ENCODE assay signal across 34 cellular contexts in the genomic region with DNA sequence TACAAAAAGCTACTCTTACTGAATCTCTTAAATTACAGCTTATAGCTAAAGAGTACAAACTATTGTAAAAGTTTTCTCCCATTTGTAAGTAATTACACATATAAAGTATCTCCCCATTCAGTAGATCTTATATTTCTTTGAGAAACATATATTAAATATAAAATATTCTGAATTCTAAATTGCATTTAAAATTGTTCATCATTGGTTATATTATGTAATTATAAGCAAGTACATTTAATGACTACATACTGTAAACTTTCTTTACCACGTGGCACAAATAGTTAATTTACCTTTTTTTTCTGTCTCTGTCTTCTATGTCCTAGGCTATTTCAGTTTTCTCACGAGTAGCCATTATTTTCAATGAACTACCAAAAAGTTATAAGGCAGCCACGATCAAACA.
"Had no signal": no experiment of that assay in that cellular context is flagged by ENCODE, and none has a peak within 500 bp of the region (broad histone marks: within the 10 kb centered on the region; RNA-seq: fewer than 3 reads in every experiment).

No MANE protein-coding gene starts in this region.

- H3K4me3 Mint-ChIP-seq: activated B cell treated with CpG ODN at 0.5 μM for 24 hours; activated CD4-positive, alpha-beta memory T cell treated with anti-CD3 and anti-CD28 coated beads for 36 hours; activated CD4-positive, alpha-beta memory T cell treated with anti-CD3 and anti-CD28 coated beads, Interleukin-2, amount 10 ng/mL, durations not matched to agents 7 days and 5 days; activated CD4-positive, alpha-beta T cell treated with anti-CD3 and anti-CD28 coated beads for 36 hours; activated CD4-positive, alpha-beta T cell treated with anti-CD3 and anti-CD28 coated beads, Interleukin-2, amount 10 ng/mL, durations not matched to agents 24 days and 14 days; activated CD4-positive, alpha-beta T cell treated with anti-CD3 and anti-CD28 coated beads, Interleukin-2, amount 10 ng/mL, durations not matched to agents 7 days and 5 days; activated CD8-positive, alpha-beta memory T cell treated with anti-CD3 and anti-CD28 coated beads, Interleukin-2, amount 10 ng/mL, durations not matched to agents 7 days and 5 days; activated CD8-positive, alpha-beta T cell treated with anti-CD3 and anti-CD28 coated beads for 36 hours; activated CD8-positive, alpha-beta T cell treated with anti-CD3 and anti-CD28 coated beads, Interleukin-2, amount 10 ng/mL, durations not matched to agents 7 days and 5 days; T-helper 1 cell treated with Interleukin-12 subunit alpha and Interleukin-12 subunit beta and Interleukin-4 antibody, amounts not matched to agents 30 μg/mL and 1 μg/mL, for 36 hours; T-helper 17 cell; T-helper 2 cell treated with Interferon-gamma antibody and Interleukin-4, amounts not matched to agents 5 μg/mL and 100 μg/mL, for 36 hours; WTC11 had no signal

- H3K27ac Mint-ChIP-seq: activated B cell treated with CpG ODN at 0.5 μM for 24 hours; activated CD4-positive, alpha-beta memory T cell treated with anti-CD3 and anti-CD28 coated beads for 36 hours; activated CD4-positive, alpha-beta memory T cell treated with anti-CD3 and anti-CD28 coated beads, Interleukin-2, amount 10 ng/mL, durations not matched to agents 7 days and 5 days; activated CD4-positive, alpha-beta T cell treated with anti-CD3 and anti-CD28 coated beads for 36 hours; activated CD4-positive, alpha-beta T cell treated with anti-CD3 and anti-CD28 coated beads, Interleukin-2, amount 10 ng/mL, durations not matched to agents 24 days and 14 days; activated CD4-positive, alpha-beta T cell treated with anti-CD3 and anti-CD28 coated beads, Interleukin-2, amount 10 ng/mL, durations not matched to agents 7 days and 5 days; activated CD8-positive, alpha-beta memory T cell treated with anti-CD3 and anti-CD28 coated beads, Interleukin-2, amount 10 ng/mL, durations not matched to agents 7 days and 5 days; activated CD8-positive, alpha-beta T cell treated with anti-CD3 and anti-CD28 coated beads for 36 hours; activated CD8-positive, alpha-beta T cell treated with anti-CD3 and anti-CD28 coated beads, Interleukin-2, amount 10 ng/mL, durations not matched to agents 7 days and 5 days; T-helper 1 cell treated with Interleukin-12 subunit alpha and Interleukin-12 subunit beta and Interleukin-4 antibody, amounts not matched to agents 30 μg/mL and 1 μg/mL, for 36 hours; T-helper 17 cell; T-helper 2 cell treated with Interferon-gamma antibody and Interleukin-4, amounts not matched to agents 5 μg/mL and 100 μg/mL, for 36 hours; WTC11 had no signal

- H3K36me3 Mint-ChIP-seq: activated CD4-positive, alpha-beta memory T cell treated with anti-CD3 and anti-CD28 coated beads for 36 hours; activated CD8-positive, alpha-beta memory T cell treated with anti-CD3 and anti-CD28 coated beads, Interleukin-2, amount 10 ng/mL, durations not matched to agents 7 days and 5 days; WTC11 had no signal

- H3K9me3 Mint-ChIP-seq: activated B cell treated with CpG ODN at 0.5 μM for 24 hours; activated CD4-positive, alpha-beta memory T cell treated with anti-CD3 and anti-CD28 coated beads for 36 hours; activated CD4-positive, alpha-beta memory T cell treated with anti-CD3 and anti-CD28 coated beads, Interleukin-2, amount 10 ng/mL, durations not matched to agents 7 days and 5 days; activated CD4-positive, alpha-beta T cell treated with anti-CD3 and anti-CD28 coated beads, Interleukin-2, amount 10 ng/mL, durations not matched to agents 24 days and 14 days; activated CD4-positive, alpha-beta T cell treated with anti-CD3 and anti-CD28 coated beads, Interleukin-2, amount 10 ng/mL, durations not matched to agents 7 days and 5 days; activated CD8-positive, alpha-beta T cell treated with anti-CD3 and anti-CD28 coated beads for 36 hours; T-helper 1 cell treated with Interleukin-12 subunit alpha and Interleukin-12 subunit beta and Interleukin-4 antibody, amounts not matched to agents 30 μg/mL and 1 μg/mL, for 36 hours; T-helper 2 cell treated with Interferon-gamma antibody and Interleukin-4, amounts not matched to agents 5 μg/mL and 100 μg/mL, for 36 hours had no signal

- H3K36me3 ChIP-seq: WERI-Rb-1 had no signal

- FAIRE-seq: TTC549 had no signal

- ATAC-seq: activated CD4-positive, alpha-beta T cell treated with anti-CD3 and anti-CD28 coated beads for 36 hours; activated CD4-positive, CD25-positive, alpha-beta regulatory T cell treated with anti-CD3 and anti-CD28 coated beads, Interleukin-2, amount 50 U/mL, for 24 hours; activated CD8-positive, alpha-beta memory T cell treated with anti-CD3 and anti-CD28 coated beads, Interleukin-2, amount 10 ng/mL, durations not matched to agents 7 days and 5 days; activated CD8-positive, alpha-beta T cell treated with anti-CD3 and anti-CD28 coated beads for 36 hours; activated CD8-positive, alpha-beta T cell treated with anti-CD3 and anti-CD28 coated beads, Interleukin-2, amount 10 ng/mL, durations not matched to agents 7 days and 5 days; T-helper 17 cell; WTC11 had no signal

- DNase-seq: activated B cell treated with CpG ODN at 0.5 μM for 24 hours; activated CD4-positive, alpha-beta memory T cell treated with anti-CD3 and anti-CD28 coated beads for 36 hours; activated CD4-positive, alpha-beta memory T cell treated with anti-CD3 and anti-CD28 coated beads, Interleukin-2, amount 10 ng/mL, durations not matched to agents 7 days and 5 days; activated CD4-positive, alpha-beta T cell treated with anti-CD3 and anti-CD28 coated beads for 1 hour; activated CD4-positive, alpha-beta T cell treated with anti-CD3 and anti-CD28 coated beads for 36 hours; activated CD4-positive, alpha-beta T cell treated with anti-CD3 and anti-CD28 coated beads for 4 hours; activated CD4-positive, alpha-beta T cell treated with anti-CD3 and anti-CD28 coated beads for 48 hours; activated CD4-positive, alpha-beta T cell treated with anti-CD3 and anti-CD28 coated beads, Interleukin-2, amount 10 ng/mL, durations not matched to agents 7 days and 5 days; activated CD4-positive, alpha-beta T cell treated with anti-CD3 and anti-CD28 coated beads, Interleukin-2, amount 50 U/mL, for 1 hour; activated CD4-positive, alpha-beta T cell treated with anti-CD3 and anti-CD28 coated beads, Interleukin-2, amount 50 U/mL, for 4 hours; activated CD4-positive, alpha-beta T cell treated with anti-CD3 and anti-CD28 coated beads, Interleukin-2, amount 50 U/mL, for 48 hours; activated CD4-positive, CD25-positive, alpha-beta regulatory T cell; activated CD4-positive, CD25-positive, alpha-beta regulatory T cell treated with anti-CD3 and anti-CD28 coated beads, Interleukin-2, amount 50 U/mL, for 72 hours; activated CD8-positive, alpha-beta memory T cell treated with anti-CD3 and anti-CD28 coated beads for 24 hours; activated CD8-positive, alpha-beta memory T cell treated with anti-CD3 and anti-CD28 coated beads, Interleukin-2, amount 10 ng/mL, durations not matched to agents 7 days and 5 days; activated CD8-positive, alpha-beta memory T cell treated with anti-CD3 and anti-CD28 coated beads, Interleukin-2, amount 50 U/mL, for 4 hours; activated CD8-positive, alpha-beta memory T cell treated with anti-CD3 and anti-CD28 coated beads, Interleukin-2, amount 50 U/mL, for 48 hours; activated CD8-positive, alpha-beta T cell treated with anti-CD3 and anti-CD28 coated beads for 36 hours; activated CD8-positive, alpha-beta T cell treated with anti-CD3 and anti-CD28 coated beads, Interleukin-2, amount 10 ng/mL, durations not matched to agents 7 days and 5 days; activated T-cell treated with anti-CD3 and anti-CD28 coated beads for 4 hours; activated T-cell treated with anti-CD3 and anti-CD28 coated beads, Interleukin-2, amount 50 U/mL, for 1 hour; T-helper 1 cell; T-helper 17 cell; T-helper 2 cell; T-helper 9 cell; T1000; WERI-Rb-1 had no signal

- H3K4me1 Mint-ChIP-seq: activated B cell treated with CpG ODN at 0.5 μM for 24 hours; activated CD4-positive, alpha-beta memory T cell treated with anti-CD3 and anti-CD28 coated beads, Interleukin-2, amount 10 ng/mL, durations not matched to agents 7 days and 5 days; activated CD4-positive, alpha-beta T cell treated with anti-CD3 and anti-CD28 coated beads for 36 hours; activated CD4-positive, alpha-beta T cell treated with anti-CD3 and anti-CD28 coated beads, Interleukin-2, amount 10 ng/mL, durations not matched to agents 24 days and 14 days; activated CD4-positive, alpha-beta T cell treated with anti-CD3 and anti-CD28 coated beads, Interleukin-2, amount 10 ng/mL, durations not matched to agents 7 days and 5 days; activated CD8-positive, alpha-beta memory T cell treated with anti-CD3 and anti-CD28 coated beads, Interleukin-2, amount 10 ng/mL, durations not matched to agents 7 days and 5 days; T-helper 17 cell; WTC11 had no signal

- H3K27ac ChIP-seq: VCaP, WERI-Rb-1 had no signal
